Comparison of ENCODE assay signal across 25 cellular contexts in genomic region chr4:58590714-58591113, GRCh38.
DNase-seq lines count a peak whose midpoint lies in the region; ATAC-seq, FAIRE-seq and TF ChIP-seq lines count a peak whose summit lies in the region.
"Had no signal": no experiment of that assay in that cellular context is flagged by ENCODE, and none has a peak within 500 bp of the region (broad histone marks: within the 10 kb centered on the region; RNA-seq: fewer than 3 reads in every experiment).

No MANE protein-coding gene starts in this region.

- TF ChIP-seq CTCF in GM12878 (IDR thresholded peaks at IDR 0.05 in 2 of 3, conservative IDR thresholded peaks at IDR 0.05 in 1 of 3; ENCODE audit: control insufficient read depth in 2 of 3, extremely low read depth in 1 of 3, insufficient read depth in 1 of 3, low read depth in 3 of 3, low read length in 3 of 3) = no peak
- no peak for TF ChIP-seq CTCF in retinal pigment epithelial cell (conservative IDR thresholded peaks at IDR 0.05; ENCODE audit: low read depth, low read length)
- TF ChIP-seq CTCF in ascending aorta (IDR thresholded peaks at IDR 0.05) = no peak
- TF ChIP-seq CTCF in prostate gland (IDR thresholded peaks at IDR 0.05) = no peak

- H3K27me3 ChIP-seq in GM12878 (replicated peaks in 1 of 2; ENCODE audit: control insufficient read depth in 2 of 2, insufficient read depth in 2 of 2, low read length in 1 of 2) (no peaks in the 10 kb centered on the region), ascending aorta (no peaks in the 10 kb centered on the region), prostate gland (replicated peaks; ENCODE audit: insufficient read depth) (no peaks in the 10 kb centered on the region)

- H2AFZ ChIP-seq in GM12878 (ENCODE audit: control insufficient read depth, low read depth, low read length) = no peak overlapping the region

- H3K36me3 ChIP-seq in GM12878 (ENCODE audit: control insufficient read depth in 2 of 2, insufficient read depth in 2 of 2, low read length in 1 of 2) = no peaks in the 10 kb centered on the region
- H3K36me3 ChIP-seq in ascending aorta = no peaks in the 10 kb centered on the region
- H3K36me3 ChIP-seq in prostate gland = no peaks in the 10 kb centered on the region
- H3K36me3 ChIP-seq: HAP-1 had no signal

- no peak for DNase-seq in GM12878 (ENCODE audit: low read depth, low spot score)
- DNase-seq in retinal pigment epithelial cell (ENCODE audit: low read depth) = peak; percentile 53
- no peak for DNase-seq in ascending aorta (ENCODE audit: low spot score in 2 of 2)
- no peak for DNase-seq in prostate gland (ENCODE audit: low spot score)
- DNase-seq in H54 (ENCODE audit: insufficient read length, low spot score) = no peak
- DNase-seq: activated CD8-positive, alpha-beta memory T cell treated with anti-CD3 and anti-CD28 coated beads, Interleukin-2, amount 50 U/mL, for 48 hours; activated CD8-positive, alpha-beta T cell treated with anti-CD3 and anti-CD28 coated beads for 36 hours; activated naive CD4-positive, alpha-beta T cell treated with anti-CD3 and anti-CD28 coated beads, Interleukin-2, amount 50 U/mL, for 16 hours; amygdala; C1 segment of cervical spinal cord; COR-L47; dorsolateral prefrontal cortex; GDM1; hypothalamus; KBM-7; left cardiac atrium; NCI-H1105; NCI-H187; NCI-H2171; SIG-M5 had no signal

- H3K27ac ChIP-seq in GM12878 (ENCODE audit: control insufficient read depth, insufficient read depth) (no peak overlapping the region), ascending aorta (no peak overlapping the region), prostate gland (no peak overlapping the region)
- H3K27ac ChIP-seq: dorsolateral prefrontal cortex had no signal

- CTCF ChIA-PET in GM12878 (lab: Yijun Ruan, JAX) = interaction anchor here (1.8 kb wide), 1 partner anchor 10 kb away, joined by 6 read pairs; no protein-coding TSS in a partner anchor

- intact Hi-C loops in GM12878 (cut with micrococcal nuclease; ENCODE audit: unreplicated experiment) (no loop called here), ascending aorta (cut with DNase I) (no loop called here), prostate gland (cut with DNase I) (no loop called here)

- no peaks in the 10 kb centered on the region for H3K9me3 ChIP-seq in GM12878 (replicated peaks; ENCODE audit: control insufficient read depth, insufficient read depth, low read length)
- H3K9me3 ChIP-seq in ascending aorta = no peaks in the 10 kb centered on the region
- H3K9me3 ChIP-seq in prostate gland = no peaks in the 10 kb centered on the region
- H3K9me3 ChIP-seq: HAP-1 had no signal

- ATAC-seq in GM21423 (IDR thresholded peaks at IDR 0.05; ENCODE audit: unreplicated experiment) = peak; percentile 62
- ATAC-seq in HG03432 (IDR thresholded peaks at IDR 0.05; ENCODE audit: unreplicated experiment) = peak; percentile 87
- ATAC-seq in GM12878 = peak; percentile 85
- ATAC-seq: activated CD8-positive, alpha-beta T cell treated with anti-CD3 and anti-CD28 coated beads for 36 hours; left cardiac atrium; natural killer cell treated with Interleukin-12 subunit alpha and Interleukin-12 subunit beta and Interleukin-15 and Interleukin-18, amount 100 ng/mL, for 72 hours; stimulated activated memory B cell treated with anti-CD40 and anti-IgM and Interleukin-4, amounts not matched to agents 10 μg/mL and 1 μg/mL and 100 μg/mL, for 72 hours had no signal

- BruUV-seq in GM12878 (replicated peaks; lab: Mats Ljungman, UMichigan) = no TSS peak

- RAD21 ChIA-PET in GM12878 (lab: Charles Lee; ENCODE audit: unreplicated experiment) = interaction anchor here (1.8 to 2.2 kb wide), 2 partner anchors 10 to 11 kb away, joined by 5 to 7 read pairs; no protein-coding TSS in a partner anchor

- in situ Hi-C loops in GM12878 (cut with MboI) = no loop called here

- TF ChIP-seq POLR2A in GM12878 (IDR thresholded peaks at IDR 0.05; ENCODE audit: low read depth, low read length) (no peak), prostate gland (IDR thresholded peaks at IDR 0.05) (no peak), H54 (IDR thresholded peaks at IDR 0.05; ENCODE audit: low read depth, low read length) (no peak)

- H3K79me2 ChIP-seq in GM12878 (ENCODE audit: control insufficient read depth, insufficient read depth, low read length) = no peaks in the 10 kb centered on the region

- H3K4me1 ChIP-seq in GM12878 (ENCODE audit: control insufficient read depth, insufficient read depth, low read length) (no peaks in the 10 kb centered on the region), ascending aorta (no peaks in the 10 kb centered on the region), prostate gland (replicated peaks) (no peaks in the 10 kb centered on the region)
- H3K4me1 ChIP-seq: HAP-1 had no signal

- no peak for TF ChIP-seq RAD21 in GM12878 (IDR thresholded peaks at IDR 0.05; ENCODE audit: insufficient read depth, low read depth, low read length)

- no peak for TF ChIP-seq EP300 in GM12878 (IDR thresholded peaks at IDR 0.05; ENCODE audit: borderline replicate concordance in 1 of 2, control insufficient read depth in 1 of 2, low read depth in 2 of 2, low read length in 2 of 2)

- SMC1A ChIA-PET in GM12878 (lab: Charles Lee; ENCODE audit: uncharacterized antibody, unreplicated experiment) = interaction anchor here (1.0 to 2.6 kb wide), 3 partner anchors 9 to 25 kb away, joined by 5 to 8 read pairs (median 8); no protein-coding TSS in a partner anchor

- no peaks in the 10 kb centered on the region for H4K20me1 ChIP-seq in GM12878 (ENCODE audit: control insufficient read depth, insufficient read depth)

- H3K4me3 ChIP-seq in GM12878 (no peak overlapping the region), retinal pigment epithelial cell (ENCODE audit: low read length) (no peak overlapping the region), ascending aorta (no peak overlapping the region), prostate gland (no peak overlapping the region)
- H3K4me3 ChIP-seq: dorsolateral prefrontal cortex, HAP-1 had no signal

- no peak overlapping the region for H3K9ac ChIP-seq in GM12878 (ENCODE audit: control insufficient read depth, insufficient read depth, low read length)

- FAIRE-seq in GM12878 (lab: Jason Lieb, UNC) (no peak), H54 (lab: Jason Lieb, UNC) (no peak)

- WGBS in GM12878 (ENCODE audit: insufficient coverage, insufficient replicate concordance, low lambda C conversion rate, missing lambda C conversion rate) = 0% methylated on average over 2 of the region's 2 CpGs
- 70% methylated on average over 2 of the region's 2 CpGs for WGBS in prostate gland

- POLR2A ChIA-PET in GM12878 (lab: Charles Lee) = interaction anchor here (0.6 to 1.2 kb wide), 2 partner anchors 10 to 88 kb away, joined by 3 to 4 read pairs; no protein-coding TSS in a partner anchor

- no peak overlapping the region for H3K4me2 ChIP-seq in GM12878 (ENCODE audit: control insufficient read depth, insufficient read depth)

TF ChIP-seq in GM12878, 131 proteins besides CTCF, POLR2A, EP300 and RAD21:
- TF ChIP-seq HDAC2 (IDR thresholded peaks at IDR 0.05) (no peak), RELB (IDR thresholded peaks at IDR 0.05; ENCODE audit: low read depth) (peak; percentile 49; the same call in 1 of the 2 replicates), MTA2 (IDR thresholded peaks at IDR 0.05; ENCODE audit: low read depth) (0 out of 2 replicates have a peak, but pooled peaks have one; percentile 25), NR2F1 (conservative IDR thresholded peaks at IDR 0.05) (peak; percentile 45; the same call in 1 of the 2 replicates)
